ENCODE assay signal across 10 cellular contexts in the genomic region with DNA sequence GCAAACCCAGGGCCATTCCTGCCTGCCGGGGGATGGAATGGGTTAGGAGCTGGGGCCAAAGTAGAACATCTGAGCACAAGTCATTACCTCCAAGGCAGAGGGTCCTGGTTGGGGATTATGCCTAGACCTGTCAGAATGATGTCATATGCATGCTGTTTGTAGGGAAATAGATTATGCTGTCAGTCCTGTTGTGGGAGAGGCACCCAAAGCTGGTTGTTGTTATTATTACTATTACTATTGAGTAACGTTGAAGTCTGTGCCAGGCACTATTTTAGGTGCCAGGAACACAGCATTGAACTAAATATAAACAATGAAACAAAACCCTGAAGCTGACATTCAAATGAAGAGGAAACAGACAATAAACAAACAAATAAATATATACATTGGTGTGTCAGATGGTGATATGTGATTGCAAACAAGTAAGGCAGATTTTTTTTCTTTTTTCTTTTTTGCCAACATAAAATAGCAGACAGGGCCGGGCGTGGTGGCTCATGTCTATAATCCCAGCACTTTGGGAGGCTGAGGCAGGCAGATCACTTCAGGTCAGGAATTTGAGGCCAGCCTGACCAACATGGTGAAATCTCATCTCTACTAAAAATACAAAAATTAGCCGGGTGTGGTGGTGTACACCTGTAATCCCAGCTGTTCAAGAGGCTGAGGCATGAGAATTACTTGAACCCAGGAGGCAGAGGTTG. TPM values are rescaled to one million over a fixed set of nuclear protein-coding genes. Genes with fewer than 3 reads are reported as not detected.
DNase-seq lines count a peak whose midpoint lies in the region; ATAC-seq, FAIRE-seq and TF ChIP-seq lines count a peak whose summit lies in the region.
"Had no signal": no experiment of that assay in that cellular context is flagged by ENCODE, and none has a peak within 500 bp of the region (broad histone marks: within the 10 kb centered on the region; RNA-seq: fewer than 3 reads in every experiment).

No MANE protein-coding gene starts in this region.

- intact Hi-C loops in CD4-positive, alpha-beta T cell (cut with DNase I, micrococcal nuclease) = loop anchor here in 1 of 2 experiments (2.0 kb wide), 1 partner anchor 15 kb away; the partner anchor contains the start of gene WDR6
- intact Hi-C loops in psoas muscle (cut with DNase I) = no loop called here

- peaks cover 43% of the 10 kb centered on the region for H3K79me2 ChIP-seq in MM.1S (ENCODE audit: low read length)

- H3K4me2 ChIP-seq in MM.1S (ENCODE audit: low read depth, low read length) = peak overlapping the region; percentile 85; the same call in 1 of the 2 replicates

- H3K4me1 ChIP-seq in MM.1S (ENCODE audit: low read length) = peaks cover 13% of the 10 kb centered on the region
- H3K4me1 ChIP-seq in psoas muscle = peaks cover 25% of the 10 kb centered on the region

- H3K9ac ChIP-seq in MM.1S (ENCODE audit: low read length) = no peak overlapping the region

- H3K9me3 Mint-ChIP-seq in CD4-positive, alpha-beta T cell = no peaks in the 10 kb centered on the region
- no peaks in the 10 kb centered on the region for H3K9me3 Mint-ChIP-seq in effector memory CD8-positive, alpha-beta T cell

- H3K4me3 ChIP-seq in MM.1S (ENCODE audit: low read length) (peak overlapping the region; percentile 92), psoas muscle (peak overlapping the region; percentile 94)

- CTCF ChIA-PET in CD4-positive, alpha-beta T cell (lab: Charles Lee) = interaction anchor here (2.3 to 6.6 kb wide), 2 partner anchors 15 to 30 kb away, joined by 14 to 100 read pairs; partner anchors contain the start of genes NDUFAF3 and WDR6

- H3K27ac ChIP-seq in CD4-positive, alpha-beta T cell (ENCODE audit: low read depth, low read length) = peak overlapping the region; percentile 71
- H3K27ac ChIP-seq in MM.1S (ENCODE audit: low read length) (no peak overlapping the region), psoas muscle (peak overlapping the region; percentile 78)

- peaks cover 29% of the 10 kb centered on the region for H3K36me3 Mint-ChIP-seq in CD4-positive, alpha-beta T cell (ENCODE audit: low read depth)
- H3K36me3 Mint-ChIP-seq in effector memory CD8-positive, alpha-beta T cell (ENCODE audit: insufficient read depth) = peaks cover 29% of the 10 kb centered on the region

- H3K9me3 ChIP-seq in CD4-positive, alpha-beta T cell (ENCODE audit: control insufficient read depth, low read length) = no peaks in the 10 kb centered on the region
- H3K9me3 ChIP-seq in MM.1S (replicated peaks; ENCODE audit: insufficient read depth, low read length) = no peaks in the 10 kb centered on the region
- H3K9me3 ChIP-seq in psoas muscle = no peaks in the 10 kb centered on the region

- no peaks in the 10 kb centered on the region for H4K20me1 ChIP-seq in MM.1S (ENCODE audit: insufficient read depth, low read length)

- peak overlapping the region; percentile 94 for H3K27ac Mint-ChIP-seq in CD4-positive, alpha-beta T cell
- peak overlapping the region; percentile 91 to 93 for H3K27ac Mint-ChIP-seq in effector memory CD8-positive, alpha-beta T cell

- no peak for TF ChIP-seq POLR2A in GM18505 (IDR thresholded peaks at IDR 0.05; ENCODE audit: borderline replicate concordance, extremely low read depth, insufficient read depth, insufficient read length)

- 44 to 64% (median 46%) methylated on average over 5 of the region's 5 CpGs for WGBS in psoas muscle, 3 donors

- H3K4me3 Mint-ChIP-seq in CD4-positive, alpha-beta T cell = peak overlapping the region; percentile 85
- peak overlapping the region; percentile 91 to 94 for H3K4me3 Mint-ChIP-seq in effector memory CD8-positive, alpha-beta T cell

- TF ChIP-seq CTCF in CD4-positive, alpha-beta T cell (IDR thresholded peaks at IDR 0.05) = no peak
- TF ChIP-seq CTCF in MM.1S (IDR thresholded peaks at IDR 0.05; ENCODE audit: low read length) = no peak
- TF ChIP-seq CTCF in psoas muscle (IDR thresholded peaks at IDR 0.05) = no peak
- TF ChIP-seq CTCF in D721Med (IDR thresholded peaks at IDR 0.05; ENCODE audit: insufficient read depth, missing control alignments) = no peak

- H3K9me2 ChIP-seq in MM.1S (replicated peaks; ENCODE audit: insufficient read depth, low read length) = no peaks in the 10 kb centered on the region

- POLR2A ChIA-PET in CD4-positive, alpha-beta T cell (lab: Charles Lee) = interaction anchor here (1.0 to 7.2 kb wide), 7 partner anchors 16 to 348 kb away, joined by 3 to 146 read pairs (median 43); partner anchors contain the start of genes DALRD3, IMPDH2, NDUFAF3 and QRICH1

- no peak for ATAC-seq in CD4-positive, alpha-beta T cell (ENCODE audit: poor library complexity)
- no peak for ATAC-seq in effector memory CD8-positive, alpha-beta T cell (replicated peaks)
- ATAC-seq in psoas muscle (peak in 1 of 4 donors; percentile 23), HG03378 (IDR thresholded peaks at IDR 0.05; ENCODE audit: unreplicated experiment) (no peak), GM18505 (IDR thresholded peaks at IDR 0.05; ENCODE audit: unreplicated experiment) (no peak)
- ATAC-seq: HepG2 had no signal

- DNase-seq in CD4-positive, alpha-beta T cell = no peak
- no peak for DNase-seq in MM.1S
- DNase-seq in effector memory CD8-positive, alpha-beta T cell = no peak
- no peak for DNase-seq in psoas muscle
- DNase-seq in NCI-H226 = no peak
- no peak for DNase-seq in D721Med (ENCODE audit: insufficient read length, low spot score)
- DNase-seq: foreskin melanocyte had no signal

- no peak for FAIRE-seq in D721Med (lab: Jason Lieb, UNC)
- FAIRE-seq: HepG2 had no signal

- H2AFZ ChIP-seq in MM.1S (ENCODE audit: low read length) = no peak overlapping the region

- H3K4me1 Mint-ChIP-seq in CD4-positive, alpha-beta T cell (ENCODE audit: low read depth) = peaks cover 40% of the 10 kb centered on the region
- H3K4me1 Mint-ChIP-seq in effector memory CD8-positive, alpha-beta T cell (ENCODE audit: low read depth in 2 of 2) = peaks cover 34 to 36% of the 10 kb centered on the region in 2 donors

- no peaks in the 10 kb centered on the region for H3K27me3 Mint-ChIP-seq in CD4-positive, alpha-beta T cell
- no peaks in the 10 kb centered on the region for H3K27me3 Mint-ChIP-seq in effector memory CD8-positive, alpha-beta T cell

- H3K27me3 ChIP-seq in CD4-positive, alpha-beta T cell (ENCODE audit: control insufficient read depth, insufficient read depth, low read length) = no peaks in the 10 kb centered on the region
- no peaks in the 10 kb centered on the region for H3K27me3 ChIP-seq in MM.1S (replicated peaks; ENCODE audit: insufficient read depth, low read length)
- no peaks in the 10 kb centered on the region for H3K27me3 ChIP-seq in psoas muscle (ENCODE audit: insufficient read depth in 3 of 3, low read length in 2 of 3)

- peaks cover 3% of the 10 kb centered on the region; the same call in 1 of the 2 replicates for H3F3A ChIP-seq in MM.1S (ENCODE audit: insufficient read depth, low read length)

- H3K36me3 ChIP-seq in MM.1S (replicated peaks; ENCODE audit: insufficient read depth, low read length) (no peaks in the 10 kb centered on the region), psoas muscle (ENCODE audit: insufficient read depth in 1 of 2, low read depth in 1 of 2) (peaks cover 0 to 9% of the 10 kb centered on the region in 2 donors)

RNA-seq across cellular contexts. Expression of gene P4HTM, which starts 2.0 kb away (rescaled TPM):
- 10 to 100 TPM; 45.9 to 47.0 TPM for total RNA-seq in CD4-positive, alpha-beta T cell
- 10 to 100 TPM; 11.1 to 17.0 (median 13.7) TPM for total RNA-seq in psoas muscle
- polyA plus RNA-seq in psoas muscle = 1 to 10 TPM; 4.1 to 8.7 (median 8.5) TPM
- total RNA-seq: HepG2 had no signal

RNA-seq across cellular contexts. Expression of gene WDR6, which starts 15.2 kb away (rescaled TPM):
- 100 to 1,000 TPM; 132 to 134 TPM for total RNA-seq in CD4-positive, alpha-beta T cell
- total RNA-seq in psoas muscle = 10 to 100 TPM; 55.1 to 65.7 (median 59.6) TPM
- polyA plus RNA-seq in psoas muscle = 10 to 100 TPM; 30.5 to 49.5 (median 46.9) TPM

RNA-seq across cellular contexts. Expression of gene DALRD3, which starts 26.4 kb away (rescaled TPM):
- total RNA-seq in CD4-positive, alpha-beta T cell = 10 to 100 TPM; 15.1 to 15.6 TPM
- total RNA-seq in psoas muscle = 10 to 100 TPM in 1 of 4 donors, 1 to 10 TPM in 3; 7.5 to 10.4 (median 9.1) TPM
- polyA plus RNA-seq in psoas muscle = 10 to 100 TPM; 11.0 to 19.9 (median 13.4) TPM

RNA-seq across cellular contexts. Expression of gene NDUFAF3, which starts 29.9 kb away (rescaled TPM):
- total RNA-seq in CD4-positive, alpha-beta T cell = 10 to 100 TPM; 52.7 to 53.2 TPM
- 100 to 1,000 TPM; 100 to 150 (median 112) TPM for total RNA-seq in psoas muscle
- 10 to 100 TPM; 60.6 to 98.8 (median 85.7) TPM for polyA plus RNA-seq in psoas muscle

RNA-seq across cellular contexts. Expression of gene IMPDH2, which starts 37.2 kb away (rescaled TPM):
- total RNA-seq in CD4-positive, alpha-beta T cell = 100 to 1,000 TPM; 133 to 135 TPM
- total RNA-seq in psoas muscle = 100 to 1,000 TPM in 3 of 4 donors, 10 to 100 TPM in 1; 82.8 to 259 (median 209) TPM
- 100 to 1,000 TPM; 102 to 397 (median 233) TPM for polyA plus RNA-seq in psoas muscle
